ENCODE assay signal across 1 cellular context in the genomic region with DNA sequence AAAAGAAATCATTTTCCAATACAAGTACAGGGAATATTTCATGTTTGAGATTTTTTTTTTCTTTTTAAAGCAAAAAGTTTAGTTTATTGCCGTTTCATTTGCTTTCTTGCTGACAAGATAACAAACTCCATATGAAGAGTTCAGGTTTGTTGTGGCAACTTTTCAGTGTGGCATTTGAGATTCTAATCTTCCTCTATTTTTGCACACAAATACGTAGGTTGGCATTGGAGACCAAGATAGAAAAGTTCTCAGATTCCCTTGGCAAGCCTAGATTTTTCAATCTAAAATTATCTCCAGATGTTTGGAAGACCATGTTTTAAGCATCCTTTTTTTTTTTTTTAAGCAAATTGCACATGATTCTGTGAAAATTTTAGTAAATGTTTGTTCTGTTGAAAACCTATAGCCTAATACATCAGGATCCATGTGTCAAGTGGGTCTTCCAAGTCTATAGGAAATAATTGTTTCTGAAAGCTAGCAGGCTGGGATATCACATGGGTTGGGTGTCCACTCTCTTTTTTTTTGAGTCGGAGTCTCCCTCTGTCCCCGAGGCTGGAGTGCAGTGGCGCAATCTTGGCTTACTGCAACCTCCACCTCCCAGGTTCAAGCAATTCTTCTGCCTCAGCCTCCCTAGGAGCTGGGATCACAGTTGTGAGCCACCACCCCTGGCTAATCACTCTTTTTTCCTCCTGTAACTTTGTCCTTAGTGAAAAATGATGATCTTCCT.
TF ChIP-seq lines count a peak whose summit lies in the region.

No MANE protein-coding gene starts in this region.

TF ChIP-seq in SK-N-SH treated with all-trans-retinoic acid at 6 μM for 48 hours, 23 proteins besides CTCF, POLR2A, EP300 and RAD21 (continued from another document):
- no peak for TF ChIP-seq POU6F1 (CRISPR knock-in tag; IDR thresholded peaks at IDR 0.05; ENCODE audit: borderline replicate concordance, low read depth)
- TF ChIP-seq OSR1 (CRISPR knock-in tag; IDR thresholded peaks at IDR 0.05) = no peak
TF ChIP-seq in SK-N-SH treated with all-trans-retinoic acid at 6 μM for 48 hours: peak in this region for 0.
